29 cellular contexts compared by ENCODE assay signal in genomic region chr17:9087921-9088320, GRCh38.
"Had no signal": no experiment of that assay in that cellular context is flagged by ENCODE, and none has a peak within 500 bp of the region (broad histone marks: within the 10 kb centered on the region; RNA-seq: fewer than 3 reads in every experiment).

No MANE protein-coding gene starts in this region.

- H3K27ac Mint-ChIP-seq: immature natural killer cell; mesothelial cell of epicardium; naive B cell; natural killer cell; nephron progenitor cell; neural progenitor cell; stimulated activated naive B cell treated with anti-CD40 and anti-IgM and Interleukin-4, amounts not matched to agents 10 μg/mL and 1 μg/mL and 100 μg/mL, for 72 hours had no signal

- H3K4me1 Mint-ChIP-seq: immature natural killer cell; mesothelial cell of epicardium; naive B cell; natural killer cell; stimulated activated naive B cell treated with anti-CD40 and anti-IgM and Interleukin-4, amounts not matched to agents 10 μg/mL and 1 μg/mL and 100 μg/mL, for 72 hours had no signal

- H3K4me3 Mint-ChIP-seq: immature natural killer cell; mesothelial cell of epicardium; naive B cell; natural killer cell; nephron progenitor cell; neural progenitor cell; stimulated activated naive B cell treated with anti-CD40 and anti-IgM and Interleukin-4, amounts not matched to agents 10 μg/mL and 1 μg/mL and 100 μg/mL, for 72 hours had no signal

- H3K9me3 Mint-ChIP-seq: immature natural killer cell; mesothelial cell of epicardium; naive B cell; natural killer cell; nephron progenitor cell; neural progenitor cell; stimulated activated naive B cell treated with anti-CD40 and anti-IgM and Interleukin-4, amounts not matched to agents 10 μg/mL and 1 μg/mL and 100 μg/mL, for 72 hours had no signal

- H3K9me3 ChIP-seq: left lung, ovary, prostate gland, stomach, testis, thyroid gland, transverse colon, upper lobe of left lung, vagina had no signal

- H3K27ac ChIP-seq: left lung, neural progenitor cell, ovary, prostate gland, skin epidermis, stomach, testis, thyroid gland, transverse colon, upper lobe of left lung, vagina had no signal

- DNase-seq: hippocampal formation; immature natural killer cell; kidney; left colon; left lung; mesendoderm; naive B cell; natural killer cell; nephron progenitor cell; ovary; retina; right cardiac atrium; stimulated activated CD4-positive, alpha-beta T cell treated with anti-CD3 and anti-CD28 coated beads, Interleukin-12 subunit alpha, Interleukin-12 subunit beta, amount 100 ng/mL, for 4 hours; stimulated activated CD4-positive, alpha-beta T cell treated with anti-CD3 and anti-CD28 coated beads, Interleukin-15, amount 100 ng/mL, for 24 hours; stimulated activated CD4-positive, alpha-beta T cell treated with anti-CD3 and anti-CD28 coated beads, Interleukin-2, amount 100 ng/mL, for 24 hours; stimulated activated CD4-positive, alpha-beta T cell treated with anti-CD3 and anti-CD28 coated beads, Interleukin-4, amount 100 ng/mL, for 1 hour; stimulated activated naive B cell treated with anti-CD40 and anti-IgM and Interleukin-4, amounts not matched to agents 10 μg/mL and 1 μg/mL and 100 μg/mL, for 72 hours; stimulated activated naive CD8-positive, alpha-beta T cell treated with anti-CD3 and anti-CD28 coated beads, Interleukin-15, Interleukin-2, amounts not matched to agents 100 U/mL and 50 U/mL, for 24 hours; stomach; testis; thyroid gland; transverse colon; upper lobe of left lung had no signal

- H3K4me3 ChIP-seq: left lung, lung, neural progenitor cell, ovary, prostate gland, skin epidermis, stomach, testis, thyroid gland, transverse colon, upper lobe of left lung, vagina had no signal

- H3K4me1 ChIP-seq: left lung, neural progenitor cell, prostate gland, testis, thyroid gland, upper lobe of left lung, vagina had no signal

- H3K36me3 ChIP-seq: left lung, neural progenitor cell, ovary, prostate gland, thyroid gland, transverse colon, upper lobe of left lung, vagina had no signal

- H3K27me3 ChIP-seq: neural progenitor cell, ovary, stomach, testis, thyroid gland, transverse colon, upper lobe of left lung, vagina had no signal

- H3K36me3 Mint-ChIP-seq: immature natural killer cell; mesothelial cell of epicardium; naive B cell; natural killer cell; stimulated activated naive B cell treated with anti-CD40 and anti-IgM and Interleukin-4, amounts not matched to agents 10 μg/mL and 1 μg/mL and 100 μg/mL, for 72 hours had no signal
